ENCODE assay signal across 15 cellular contexts in genomic region chr3:187878776-187879524, GRCh38.
A peak's percentile ranks its signal among the peaks of the same experiment; 100 is the strongest.
DNase-seq lines count a peak whose midpoint lies in the region; ATAC-seq, FAIRE-seq and TF ChIP-seq lines count a peak whose summit lies in the region.
"Had no signal": no experiment of that assay in that cellular context is flagged by ENCODE, and none has a peak within 500 bp of the region (broad histone marks: within the 10 kb centered on the region; RNA-seq: fewer than 3 reads in every experiment).

No MANE protein-coding gene starts in this region.

- peak overlapping the region; percentile 16 for H2AFZ ChIP-seq in osteoblast (ENCODE audit: low read length)

- CTCF ChIA-PET in naive thymus-derived CD4-positive, alpha-beta T cell (lab: Charles Lee) = no interaction called here

- H3K27me3 ChIP-seq in bronchial epithelial cell (ENCODE audit: control insufficient read depth, insufficient read depth, low read length) = no peaks in the 10 kb centered on the region
- no peaks in the 10 kb centered on the region for H3K27me3 ChIP-seq in osteoblast (ENCODE audit: insufficient read depth, low read length)
- no peaks in the 10 kb centered on the region for H3K27me3 ChIP-seq in naive thymus-derived CD4-positive, alpha-beta T cell (ENCODE audit: control insufficient read depth in 2 of 2, insufficient read depth in 2 of 2, low read length in 2 of 2)

- H3K27me3 Mint-ChIP-seq in immature natural killer cell (ENCODE audit: low read depth in 3 of 3) = peaks cover 0 to 3% (median 1%) of the 10 kb centered on the region in 3 donors
- peaks cover 0 to 7% (median 0%) of the 10 kb centered on the region in 5 donors for H3K27me3 Mint-ChIP-seq in naive thymus-derived CD4-positive, alpha-beta T cell
- H3K27me3 Mint-ChIP-seq: activated CD8-positive, alpha-beta T cell treated with anti-CD3 and anti-CD28 coated beads for 36 hours had no signal

- DNase-seq in ELR (ENCODE audit: low read depth) (peak; percentile 73), NCI-H2029 treated with DMSO at 0.1 percent for 48 hours (lab: John Stamatoyannopoulos, UW) (peak; percentile 43), bronchial epithelial cell (ENCODE audit: low read depth) (peak; percentile 79), osteoblast (ENCODE audit: insufficient read length, low spot score, missing footprints) (peak; percentile 47), occipital lobe (lab: John Stamatoyannopoulos, UW) (no peak), immature natural killer cell (no peak)
- DNase-seq in naive thymus-derived CD4-positive, alpha-beta T cell = no peak
- DNase-seq: activated CD8-positive, alpha-beta T cell treated with anti-CD3 and anti-CD28 coated beads for 36 hours; activated gamma-delta T cell treated with Interleukin-2 at 50 U/mL for 16 hours; Caco-2; erythroblast; kidney glomerular epithelial cell; right cardiac atrium had no signal

- H3K4me3 Mint-ChIP-seq in immature natural killer cell = no peak overlapping the region
- no peak overlapping the region for H3K4me3 Mint-ChIP-seq in naive thymus-derived CD4-positive, alpha-beta T cell
- H3K4me3 Mint-ChIP-seq: activated CD8-positive, alpha-beta T cell treated with anti-CD3 and anti-CD28 coated beads for 36 hours had no signal

- no peaks in the 10 kb centered on the region for H3K79me2 ChIP-seq in osteoblast (ENCODE audit: insufficient read depth, low read length)

- no peaks in the 10 kb centered on the region for H3K36me3 Mint-ChIP-seq in immature natural killer cell
- peaks cover 0 to 18% (median 0%) of the 10 kb centered on the region in 5 donors for H3K36me3 Mint-ChIP-seq in naive thymus-derived CD4-positive, alpha-beta T cell

- TF ChIP-seq CTCF in bronchial epithelial cell (IDR thresholded peaks at IDR 0.05; ENCODE audit: insufficient read depth, low read length, severe bottlenecking) (no peak), osteoblast (IDR thresholded peaks at IDR 0.05; ENCODE audit: extremely low read depth, low read depth, low read length) (no peak)

- peak overlapping the region; percentile 47 for H3K4me2 ChIP-seq in osteoblast (ENCODE audit: insufficient read depth, low read length)
- H3K4me2 ChIP-seq: KMS-11 had no signal

- H3K36me3 ChIP-seq in bronchial epithelial cell (ENCODE audit: control insufficient read depth, insufficient read depth, low read length) (no peaks in the 10 kb centered on the region), osteoblast (ENCODE audit: insufficient read depth, low read length) (no peaks in the 10 kb centered on the region)
- H3K36me3 ChIP-seq in naive thymus-derived CD4-positive, alpha-beta T cell (ENCODE audit: control insufficient read depth in 2 of 3, insufficient read depth in 3 of 3, low read length in 3 of 3) = no peaks in the 10 kb centered on the region

- peak overlapping the region in 1 of 6 donors; percentile 9 for H3K27ac Mint-ChIP-seq in immature natural killer cell
- H3K27ac Mint-ChIP-seq in naive thymus-derived CD4-positive, alpha-beta T cell = no peak overlapping the region
- H3K27ac Mint-ChIP-seq: activated CD8-positive, alpha-beta T cell treated with anti-CD3 and anti-CD28 coated beads for 36 hours had no signal

- no peaks in the 10 kb centered on the region for H4K20me1 ChIP-seq in osteoblast (ENCODE audit: insufficient read depth, low read length)

- no peak for FAIRE-seq in bronchial epithelial cell (lab: Jason Lieb, UNC)

- no peaks in the 10 kb centered on the region for H3K9me3 ChIP-seq in osteoblast (ENCODE audit: low read depth, low read length)
- H3K9me3 ChIP-seq in naive thymus-derived CD4-positive, alpha-beta T cell (ENCODE audit: control insufficient read depth in 2 of 3, low read length in 3 of 3) = no peaks in the 10 kb centered on the region
- H3K9me3 ChIP-seq: Caco-2 had no signal

- POLR2A ChIA-PET in naive thymus-derived CD4-positive, alpha-beta T cell (lab: Charles Lee) = no interaction called here

- intact Hi-C loops in naive thymus-derived CD4-positive, alpha-beta T cell (cut with micrococcal nuclease) = no loop called here

- no peaks in the 10 kb centered on the region for H3K4me1 Mint-ChIP-seq in immature natural killer cell
- peaks cover 0 to 2% (median 0%) of the 10 kb centered on the region in 7 donors for H3K4me1 Mint-ChIP-seq in naive thymus-derived CD4-positive, alpha-beta T cell

- no peaks in the 10 kb centered on the region for H3K9me3 Mint-ChIP-seq in immature natural killer cell
- peaks cover 0 to 24% (median 0%) of the 10 kb centered on the region in 11 donors for H3K9me3 Mint-ChIP-seq in naive thymus-derived CD4-positive, alpha-beta T cell
- H3K9me3 Mint-ChIP-seq: activated CD8-positive, alpha-beta T cell treated with anti-CD3 and anti-CD28 coated beads for 36 hours had no signal

- no peak for ATAC-seq in HG02840 (IDR thresholded peaks at IDR 0.05; ENCODE audit: low FRiP score, unreplicated experiment)
- no peak for ATAC-seq in naive thymus-derived CD4-positive, alpha-beta T cell
- ATAC-seq: activated CD8-positive, alpha-beta T cell treated with anti-CD3 and anti-CD28 coated beads for 36 hours; right cardiac atrium had no signal

- peak overlapping the region; percentile 26 for H3K27ac ChIP-seq in osteoblast (ENCODE audit: low read depth, low read length)
- H3K27ac ChIP-seq in naive thymus-derived CD4-positive, alpha-beta T cell (ENCODE audit: low read depth, low read length) = no peak overlapping the region
- H3K27ac ChIP-seq: KMS-11 had no signal

- no peak overlapping the region for H3K4me3 ChIP-seq in bronchial epithelial cell (ENCODE audit: low read depth, low read length)
- H3K4me3 ChIP-seq in osteoblast (ENCODE audit: insufficient read depth, low read length) = peak overlapping the region; percentile 23
- H3K4me3 ChIP-seq in naive thymus-derived CD4-positive, alpha-beta T cell (ENCODE audit: low read length) = no peak overlapping the region

- H3K4me1 ChIP-seq in osteoblast (ENCODE audit: insufficient read depth, low read length) = peaks cover 13% of the 10 kb centered on the region
- no peaks in the 10 kb centered on the region for H3K4me1 ChIP-seq in naive thymus-derived CD4-positive, alpha-beta T cell (ENCODE audit: control insufficient read depth in 2 of 2, insufficient read depth in 2 of 2, low read length in 2 of 2)

Comparison
In these comparisons a context has a peak if more than half of its experiments do, and no peak if none do; other contexts are left out.
1. DNase-seq: peak in ELR (single experiment), NCI-H2029 treated with DMSO at 0.1 percent for 48 hours (single experiment), bronchial epithelial cell (single experiment) and osteoblast (single experiment); none in occipital lobe (single experiment), immature natural killer cell (0 of 3) and naive thymus-derived CD4-positive, alpha-beta T cell (0 of 9).